8 cellular contexts compared by ENCODE assay signal in the genomic region with DNA sequence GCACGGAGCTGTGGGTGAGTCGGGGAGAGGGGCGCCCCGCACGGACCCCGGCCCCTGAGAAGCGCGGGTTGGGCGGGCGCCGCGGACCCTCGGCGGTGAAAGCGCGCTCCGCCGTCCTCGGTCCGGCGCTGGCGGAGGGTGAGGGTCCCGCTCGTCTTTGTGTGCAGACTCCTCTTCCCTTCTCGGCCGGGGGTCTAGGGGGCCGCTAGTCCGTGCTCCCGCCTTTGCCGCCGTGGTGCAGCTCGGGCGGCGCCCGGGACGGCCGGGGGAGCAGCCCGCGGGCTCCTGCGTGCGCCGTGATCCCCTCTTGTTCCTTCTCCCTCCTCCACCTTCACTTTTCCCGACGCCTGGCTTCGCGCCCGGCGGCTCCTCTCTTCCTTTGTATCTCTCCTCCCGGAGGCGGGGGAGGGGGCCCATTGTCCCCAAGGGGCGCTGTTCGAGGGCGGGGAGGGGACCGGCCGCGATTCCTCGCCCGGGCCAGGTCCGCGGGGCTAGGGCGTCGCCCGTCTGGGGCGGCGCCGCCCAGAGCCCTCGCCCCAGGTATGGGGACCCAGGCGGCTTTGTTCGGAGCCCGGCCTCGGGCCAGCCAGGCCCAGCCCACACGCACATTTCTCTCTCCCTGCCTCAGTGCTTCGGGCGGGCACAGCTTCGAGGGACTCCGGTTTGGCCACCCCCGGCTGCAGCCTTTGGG. TPM values are rescaled to one million over a fixed set of nuclear protein-coding genes. Genes with fewer than 3 reads are reported as not detected.
A peak's percentile ranks its signal among the peaks of the same experiment; 100 is the strongest.
DNase-seq lines count a peak whose midpoint lies in the region; ATAC-seq and TF ChIP-seq lines count a peak whose summit lies in the region.

No MANE protein-coding gene starts in this region.

- no peaks in the 10 kb centered on the region for H3K9me3 Mint-ChIP-seq in activated CD8-positive, alpha-beta memory T cell treated with anti-CD3 and anti-CD28 coated beads, Interleukin-2, amount 10 ng/mL, durations not matched to agents 7 days and 5 days (ENCODE audit: low read depth)
- H3K9me3 Mint-ChIP-seq in activated T-cell treated with anti-CD3 and anti-CD28 coated beads, Interleukin-2, amount 50 U/mL, for 4 hours: no peaks in the 10 kb centered on the region

- peaks cover 77% of the 10 kb centered on the region for H3K27me3 ChIP-seq in neutrophil

- H3K36me3 ChIP-seq in neutrophil: no peaks in the 10 kb centered on the region

- peak; percentile 50 for ATAC-seq in activated CD8-positive, alpha-beta memory T cell treated with anti-CD3 and anti-CD28 coated beads, Interleukin-2, amount 10 ng/mL, durations not matched to agents 7 days and 5 days
- ATAC-seq in activated T-cell treated with anti-CD3 and anti-CD28 coated beads, Interleukin-2, amount 50 U/mL, for 4 hours: peak; percentile 60 to 63

- peak overlapping the region; percentile 68 for H3K4me3 Mint-ChIP-seq in activated CD8-positive, alpha-beta memory T cell treated with anti-CD3 and anti-CD28 coated beads, Interleukin-2, amount 10 ng/mL, durations not matched to agents 7 days and 5 days
- H3K4me3 Mint-ChIP-seq in activated T-cell treated with anti-CD3 and anti-CD28 coated beads, Interleukin-2, amount 50 U/mL, for 4 hours: peak overlapping the region; percentile 90

- no peak overlapping the region for H3K27ac Mint-ChIP-seq in activated CD8-positive, alpha-beta memory T cell treated with anti-CD3 and anti-CD28 coated beads, Interleukin-2, amount 10 ng/mL, durations not matched to agents 7 days and 5 days

- H3K9me3 ChIP-seq in neutrophil: no peaks in the 10 kb centered on the region

- no peaks in the 10 kb centered on the region for H3K36me3 Mint-ChIP-seq in activated CD8-positive, alpha-beta memory T cell treated with anti-CD3 and anti-CD28 coated beads, Interleukin-2, amount 10 ng/mL, durations not matched to agents 7 days and 5 days
- H3K36me3 Mint-ChIP-seq in activated T-cell treated with anti-CD3 and anti-CD28 coated beads, Interleukin-2, amount 50 U/mL, for 4 hours (ENCODE audit: insufficient read depth): no peaks in the 10 kb centered on the region

- DNase-seq in activated CD8-positive, alpha-beta memory T cell treated with anti-CD3 and anti-CD28 coated beads, Interleukin-2, amount 10 ng/mL, durations not matched to agents 7 days and 5 days: no peak
- no peak for DNase-seq in activated CD8-positive, alpha-beta memory T cell treated with anti-CD3 and anti-CD28 coated beads, Interleukin-2, amount 50 U/mL, for 4 hours
- peak; percentile 68 for DNase-seq in NCI-H1105 (lab: John Stamatoyannopoulos, UW)
- DNase-seq in activated T-cell treated with anti-CD3 and anti-CD28 coated beads, Interleukin-2, amount 50 U/mL, for 4 hours: no peak
- DNase-seq in glomerular visceral epithelial cell (ENCODE audit: extremely low spot score): peak; percentile 55
- DNase-seq in central memory CD4-positive, alpha-beta T cell: no peak
- DNase-seq in cortex of kidney (lab: John Stamatoyannopoulos, UW): no peak

- peaks cover 14 to 17% of the 10 kb centered on the region in 2 experiments for H3K4me1 ChIP-seq in neutrophil (ENCODE audit: control insufficient read depth in 1 of 2, insufficient read depth in 1 of 2, low read depth in 1 of 2, low read length in 1 of 2)

- CTCF ChIA-PET in activated CD8-positive, alpha-beta memory T cell treated with anti-CD3 and anti-CD28 coated beads, Interleukin-2, amount 10 ng/mL, durations not matched to agents 7 days and 5 days (lab: Charles Lee): interaction anchor here (1.9 kb wide), 1 partner anchor 144 kb away, joined by 8 read pairs; no protein-coding TSS in a partner anchor

- peaks cover 16% of the 10 kb centered on the region for H3K4me1 Mint-ChIP-seq in activated CD8-positive, alpha-beta memory T cell treated with anti-CD3 and anti-CD28 coated beads, Interleukin-2, amount 10 ng/mL, durations not matched to agents 7 days and 5 days
- peaks cover 17% of the 10 kb centered on the region for H3K4me1 Mint-ChIP-seq in activated T-cell treated with anti-CD3 and anti-CD28 coated beads, Interleukin-2, amount 50 U/mL, for 4 hours (ENCODE audit: low read depth)

- no peak for TF ChIP-seq CTCF in neutrophil (IDR thresholded peaks at IDR 0.05)

- no peak overlapping the region for H3K27ac ChIP-seq in neutrophil

- peak overlapping the region; percentile 50 to 77 for H3K4me3 ChIP-seq in neutrophil (ENCODE audit: low read depth in 1 of 2, low read length in 1 of 2)

- peaks cover 73% of the 10 kb centered on the region for H3K27me3 Mint-ChIP-seq in activated CD8-positive, alpha-beta memory T cell treated with anti-CD3 and anti-CD28 coated beads, Interleukin-2, amount 10 ng/mL, durations not matched to agents 7 days and 5 days
- peaks cover 55% of the 10 kb centered on the region for H3K27me3 Mint-ChIP-seq in activated T-cell treated with anti-CD3 and anti-CD28 coated beads, Interleukin-2, amount 50 U/mL, for 4 hours (ENCODE audit: low read depth)

RNA-seq across cellular contexts. Expression of gene FNBP1L, which starts 0.5 kb away (rescaled TPM):
- under 1 TPM; 0.12 to 0.42 TPM for total RNA-seq in activated CD8-positive, alpha-beta memory T cell treated with anti-CD3 and anti-CD28 coated beads, Interleukin-2, amount 10 ng/mL, durations not matched to agents 7 days and 5 days
- 1 to 10 TPM; 1.2 to 3.0 (median 1.9) TPM for total RNA-seq in activated T-cell treated with anti-CD3 and anti-CD28 coated beads, Interleukin-2, amount 50 U/mL, for 4 hours

Comparison
In these comparisons a context has a peak if more than half of its experiments do, and no peak if none do; other contexts are left out.
1. DNase-seq: peak in NCI-H1105 (single experiment) and glomerular visceral epithelial cell (single experiment); none in activated CD8-positive, alpha-beta memory T cell treated with anti-CD3 and anti-CD28 coated beads, Interleukin-2, amount 10 ng/mL, durations not matched to agents 7 days and 5 days (single experiment), activated CD8-positive, alpha-beta memory T cell treated with anti-CD3 and anti-CD28 coated beads, Interleukin-2, amount 50 U/mL, for 4 hours (single experiment), activated T-cell treated with anti-CD3 and anti-CD28 coated beads, Interleukin-2, amount 50 U/mL, for 4 hours (single experiment), central memory CD4-positive, alpha-beta T cell (single experiment) and cortex of kidney (single experiment).